22 cellular contexts compared by ENCODE assay signal in the genomic region with DNA sequence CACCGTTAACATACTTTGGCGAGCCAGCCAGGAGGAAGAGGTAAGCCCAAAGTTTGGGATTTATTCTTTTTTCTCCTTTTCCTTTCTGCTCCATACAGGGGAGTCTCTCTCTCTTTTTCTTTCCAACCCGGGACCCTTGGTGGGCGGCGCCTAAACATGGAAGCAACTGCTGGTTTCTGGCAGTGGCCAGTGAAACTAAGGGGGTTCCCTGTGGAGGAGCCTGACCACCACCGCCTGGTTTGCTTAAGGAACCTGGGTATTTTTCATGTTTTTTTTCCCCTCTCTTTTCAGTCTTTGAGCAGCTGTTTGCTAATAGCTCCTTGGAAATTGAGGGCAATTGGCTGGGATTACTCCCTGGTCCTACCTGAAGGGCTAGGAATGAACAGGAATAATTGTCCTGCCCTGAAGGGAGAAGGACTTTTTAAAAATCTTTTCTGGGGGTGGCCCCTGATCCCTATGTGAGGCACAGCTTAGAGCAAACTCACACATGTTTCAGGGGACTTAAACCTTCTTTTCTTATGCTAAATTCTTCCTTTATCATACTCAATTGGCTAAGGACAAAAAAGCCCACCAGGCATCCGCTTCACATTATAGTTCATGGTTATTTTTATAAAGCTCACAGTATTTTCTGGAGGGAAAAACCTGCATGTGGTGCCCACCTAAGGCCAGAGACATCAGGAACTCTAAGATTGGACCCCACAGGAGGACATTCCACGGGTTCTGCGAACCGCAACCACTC.
"Had no signal": no experiment of that assay in that cellular context is flagged by ENCODE, and none has a peak within 500 bp of the region (broad histone marks: within the 10 kb centered on the region; RNA-seq: fewer than 3 reads in every experiment).

No MANE protein-coding gene starts in this region.

- H3K27me3 ChIP-seq: gastroesophageal sphincter, testis, uterus had no signal

- H3K27ac Mint-ChIP-seq: activated naive CD4-positive, alpha-beta T cell treated with anti-CD3 and anti-CD28 coated beads for 36 hours; activated naive CD8-positive, alpha-beta T cell treated with anti-CD3 and anti-CD28 coated beads, Interleukin-2, amount 10 ng/mL, durations not matched to agents 7 days and 5 days; nephron progenitor cell; stimulated activated memory B cell treated with anti-CD40 and anti-IgM and Interleukin-4, amounts not matched to agents 10 μg/mL and 1 μg/mL and 100 μg/mL, for 72 hours had no signal

- H3K36me3 Mint-ChIP-seq: activated naive CD8-positive, alpha-beta T cell treated with anti-CD3 and anti-CD28 coated beads, Interleukin-2, amount 10 ng/mL, durations not matched to agents 7 days and 5 days; stimulated activated memory B cell treated with anti-CD40 and anti-IgM and Interleukin-4, amounts not matched to agents 10 μg/mL and 1 μg/mL and 100 μg/mL, for 72 hours had no signal

- H3K9me3 ChIP-seq: gastroesophageal sphincter, testis, uterus had no signal

- H3K4me3 ChIP-seq: coronary artery, gastroesophageal sphincter, smooth muscle cell, testis, uterus had no signal

- ATAC-seq: gastroesophageal sphincter; left ventricle myocardium superior; sciatic nerve; stimulated activated memory B cell treated with anti-CD40 and anti-IgM and Interleukin-4, amounts not matched to agents 10 μg/mL and 1 μg/mL and 100 μg/mL, for 72 hours had no signal

- H3K27me3 Mint-ChIP-seq: activated naive CD8-positive, alpha-beta T cell treated with anti-CD3 and anti-CD28 coated beads, Interleukin-2, amount 10 ng/mL, durations not matched to agents 7 days and 5 days had no signal

- H3K4me1 ChIP-seq: gastroesophageal sphincter, testis, uterus had no signal

- H3K27ac ChIP-seq: coronary artery, epithelial cell of prostate, gastroesophageal sphincter, testis, uterus had no signal

- H3K4me1 Mint-ChIP-seq: activated naive CD8-positive, alpha-beta T cell treated with anti-CD3 and anti-CD28 coated beads, Interleukin-2, amount 10 ng/mL, durations not matched to agents 7 days and 5 days; nephron progenitor cell; stimulated activated memory B cell treated with anti-CD40 and anti-IgM and Interleukin-4, amounts not matched to agents 10 μg/mL and 1 μg/mL and 100 μg/mL, for 72 hours had no signal

- H3K36me3 ChIP-seq: gastroesophageal sphincter, uterus had no signal

- DNase-seq: activated CD4-positive, alpha-beta T cell treated with anti-CD3 and anti-CD28 coated beads, Interleukin-2, amount 50 U/mL, for 48 hours; activated CD8-positive, alpha-beta memory T cell treated with anti-CD3 and anti-CD28 coated beads, Interleukin-2, amount 50 U/mL, for 48 hours; activated naive CD4-positive, alpha-beta T cell treated with anti-CD3 and anti-CD28 coated beads for 36 hours; activated naive CD8-positive, alpha-beta T cell treated with anti-CD3 and anti-CD28 coated beads, Interleukin-2, amount 10 ng/mL, durations not matched to agents 7 days and 5 days; activated T-cell treated with anti-CD3 and anti-CD28 coated beads, Interleukin-2, amount 50 U/mL, for 48 hours; amniotic stem cell; cerebellar nuclear complex; head of caudate nucleus; left ventricle myocardium superior; nephron progenitor cell; posterior cingulate gyrus; stimulated activated CD4-positive, alpha-beta T cell treated with anti-CD3 and anti-CD28 coated beads, Interleukin-15, amount 100 ng/mL, for 24 hours; T-helper 9 cell; testis; trophoblast cell; uterus had no signal

- H3K4me3 Mint-ChIP-seq: activated naive CD4-positive, alpha-beta T cell treated with anti-CD3 and anti-CD28 coated beads for 36 hours; activated naive CD8-positive, alpha-beta T cell treated with anti-CD3 and anti-CD28 coated beads, Interleukin-2, amount 10 ng/mL, durations not matched to agents 7 days and 5 days; nephron progenitor cell; stimulated activated memory B cell treated with anti-CD40 and anti-IgM and Interleukin-4, amounts not matched to agents 10 μg/mL and 1 μg/mL and 100 μg/mL, for 72 hours had no signal
